17 cellular contexts compared by ENCODE assay signal in genomic region chr2:99399063-99399462, GRCh38.
DNase-seq lines count a peak whose midpoint lies in the region; ATAC-seq and TF ChIP-seq lines count a peak whose summit lies in the region.
"Had no signal": no experiment of that assay in that cellular context is flagged by ENCODE, and none has a peak within 500 bp of the region (broad histone marks: within the 10 kb centered on the region; RNA-seq: fewer than 3 reads in every experiment).

No MANE protein-coding gene starts in this region.

- no peak overlapping the region for H3K4me3 Mint-ChIP-seq in memory B cell
- H3K4me3 Mint-ChIP-seq: central memory CD8-positive, alpha-beta T cell; H9 had no signal

- DNase-seq in BE2C = peak; percentile 7
- DNase-seq in LNCaP clone FGC (ENCODE audit: low read depth) = peak; percentile 36
- no peak for DNase-seq in dorsolateral prefrontal cortex
- no peak for DNase-seq in memory B cell (ENCODE audit: low spot score in 2 of 2)
- no peak for DNase-seq in stimulated activated CD4-positive, alpha-beta T cell treated with anti-CD3 and anti-CD28 coated beads, Interleukin-2, amount 100 ng/mL, for 24 hours
- no peak for DNase-seq in foreskin keratinocyte
- DNase-seq in mesenteric fat pad (ENCODE audit: low spot score) = no peak
- DNase-seq in NCI-H748 (lab: John Stamatoyannopoulos, UW; ENCODE audit: unreplicated experiment) = no peak
- DNase-seq: activated CD4-positive, alpha-beta T cell treated with anti-CD3 and anti-CD28 coated beads, Interleukin-2, amount 50 U/mL, for 1 hour; activated T-cell treated with anti-CD3 and anti-CD28 coated beads, Interleukin-2, amount 50 U/mL, for 1 hour; H9; mesendoderm; NCI-H1694; stimulated activated CD4-positive, alpha-beta T cell treated with anti-CD3 and anti-CD28 coated beads, Interleukin-4, amount 100 ng/mL, for 1 hour; T-helper 9 cell had no signal

- peaks cover 45% of the 10 kb centered on the region for H3K36me3 ChIP-seq in BE2C

- H3K27ac Mint-ChIP-seq in memory B cell = peak overlapping the region; percentile 62

- intact Hi-C loops in dorsolateral prefrontal cortex (cut with DNase I) = no loop called here

- H3K9me3 Mint-ChIP-seq in memory B cell = no peaks in the 10 kb centered on the region
- H3K9me3 Mint-ChIP-seq: central memory CD8-positive, alpha-beta T cell; H9 had no signal

- ATAC-seq in memory B cell (ENCODE audit: low read depth) (no peak), foreskin keratinocyte (no peak)

- peak overlapping the region in 58 of 59 donors; percentile 2 to 93 (median 78) for H3K27ac ChIP-seq in dorsolateral prefrontal cortex
- no peak overlapping the region for H3K27ac ChIP-seq in foreskin keratinocyte

- H3K27me3 Mint-ChIP-seq in memory B cell = no peaks in the 10 kb centered on the region
- H3K27me3 Mint-ChIP-seq: central memory CD8-positive, alpha-beta T cell had no signal

- no peak for TF ChIP-seq CTCF in BE2C (IDR thresholded peaks at IDR 0.05; ENCODE audit: low read depth, low read length)
- no peak for TF ChIP-seq CTCF in LNCaP clone FGC (IDR thresholded peaks at IDR 0.05; ENCODE audit: control insufficient read depth, extremely low read depth, insufficient read depth)
- no peak for TF ChIP-seq CTCF in dorsolateral prefrontal cortex (IDR thresholded peaks at IDR 0.05 in 54 of 56, conservative IDR thresholded peaks at IDR 0.05 in 2 of 56; ENCODE audit: low read depth in 1 of 56, partially characterized antibody in 56 of 56)
- TF ChIP-seq CTCF in foreskin keratinocyte (conservative IDR thresholded peaks at IDR 0.05) = no peak

- H3K4me3 ChIP-seq in BE2C (ENCODE audit: low read depth, low read length) = no peak overlapping the region
- H3K4me3 ChIP-seq in LNCaP clone FGC (ENCODE audit: low read depth, low read length) = no peak overlapping the region
- no peak overlapping the region for H3K4me3 ChIP-seq in dorsolateral prefrontal cortex
- H3K4me3 ChIP-seq: tibial nerve had no signal

- H3K4me1 Mint-ChIP-seq in memory B cell = no peaks in the 10 kb centered on the region
- H3K4me1 Mint-ChIP-seq: central memory CD8-positive, alpha-beta T cell had no signal

- H3K9me3 ChIP-seq in BE2C = no peaks in the 10 kb centered on the region
- H3K9me3 ChIP-seq: tibial nerve had no signal

- peaks cover 24% of the 10 kb centered on the region for H3K36me3 Mint-ChIP-seq in memory B cell

- H3K27me3 ChIP-seq in BE2C (no peaks in the 10 kb centered on the region), dorsolateral prefrontal cortex (no peaks in the 10 kb centered on the region), foreskin keratinocyte (no peaks in the 10 kb centered on the region)
- H3K27me3 ChIP-seq: tibial nerve had no signal

- no peaks in the 10 kb centered on the region for H3K4me1 ChIP-seq in BE2C
- H3K4me1 ChIP-seq in foreskin keratinocyte = peaks cover 4% of the 10 kb centered on the region

Comparison
In these comparisons a context has a peak if more than half of its experiments do, and no peak if none do; other contexts are left out.
1. DNase-seq: peak in BE2C (single experiment) and LNCaP clone FGC (single experiment); none in dorsolateral prefrontal cortex (0 of 10), memory B cell (0 of 2), stimulated activated CD4-positive, alpha-beta T cell treated with anti-CD3 and anti-CD28 coated beads, Interleukin-2, amount 100 ng/mL, for 24 hours (0 of 2), foreskin keratinocyte (0 of 2), mesenteric fat pad (single experiment) and NCI-H748 (single experiment).